ENCODE assay signal across 14 cellular contexts in the genomic region with DNA sequence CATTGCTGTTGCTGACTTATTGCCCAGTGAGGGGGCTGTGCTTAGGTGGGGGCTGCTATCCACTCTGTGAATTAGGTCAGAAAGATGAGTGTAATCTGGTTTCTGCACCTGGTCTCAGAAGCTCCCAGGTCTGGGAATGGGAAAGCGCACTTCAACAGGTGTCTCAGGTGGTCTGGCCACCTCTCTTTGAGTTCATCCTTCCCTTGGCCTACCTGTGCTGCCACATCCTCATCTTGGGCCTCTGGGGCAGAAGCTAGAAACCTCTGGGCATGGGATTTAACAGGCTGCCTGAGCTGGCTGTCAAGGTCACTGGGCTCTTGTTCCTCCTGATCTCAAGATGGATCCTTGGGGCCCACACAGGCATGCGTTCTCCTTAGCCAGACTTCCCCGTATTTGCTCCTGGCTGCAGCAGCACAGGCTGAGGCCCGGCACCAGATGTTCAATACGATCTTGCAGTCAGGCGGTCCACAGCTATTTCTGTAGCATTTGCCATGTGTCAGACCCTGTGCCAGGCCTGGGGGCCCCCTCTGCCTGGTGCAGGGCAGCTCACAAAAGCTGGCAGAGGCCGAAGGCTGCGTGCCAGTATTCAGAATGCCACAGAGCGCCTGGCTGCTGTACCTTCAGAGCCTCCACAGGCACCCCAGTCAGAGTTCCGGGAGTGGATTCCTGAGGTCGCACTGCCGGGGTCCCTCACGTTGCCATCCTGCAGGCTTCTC. TPM values are rescaled to one million over a fixed set of nuclear protein-coding genes. Genes with fewer than 3 reads are reported as not detected.
DNase-seq lines count a peak whose midpoint lies in the region; ATAC-seq and TF ChIP-seq lines count a peak whose summit lies in the region.
"Not testable (repeated sequence)": the region's sequence is repeated elsewhere in the genome, so short reads cannot be mapped to it uniquely, and the experiment has no call there.
"Had no signal": no experiment of that assay in that cellular context is flagged by ENCODE, and none has a peak within 500 bp of the region (broad histone marks: within the 10 kb centered on the region; RNA-seq: fewer than 3 reads in every experiment).

No MANE protein-coding gene starts in this region.

- H3K36me3 ChIP-seq in CD8-positive, alpha-beta memory T cell (ENCODE audit: insufficient read depth, low read length); MM.1S (replicated peaks; ENCODE audit: insufficient read depth, low read length); rectal smooth muscle tissue (ENCODE audit: control insufficient read depth, insufficient read depth, low read length); tibial artery: not testable (repeated sequence)

- DNase-seq in CD8-positive, alpha-beta memory T cell; MM.1S; activated CD4-positive, alpha-beta memory T cell treated with anti-CD3 and anti-CD28 coated beads for 36 hours; effector memory CD8-positive, alpha-beta T cell; tibial artery: not testable (repeated sequence)
- DNase-seq in islet precursor cell, result peak; percentile 13

- not testable (repeated sequence) for H3K9me2 ChIP-seq in MM.1S (replicated peaks; ENCODE audit: insufficient read depth, low read length)

- not testable (repeated sequence) for H3K9me3 Mint-ChIP-seq in CD8-positive, alpha-beta memory T cell; activated CD4-positive, alpha-beta memory T cell treated with anti-CD3 and anti-CD28 coated beads for 36 hours; activated naive CD8-positive, alpha-beta T cell (ENCODE audit: low read depth); effector memory CD8-positive, alpha-beta T cell

- not testable (repeated sequence) for H2AFZ ChIP-seq in MM.1S (ENCODE audit: low read length)

- H3K27ac ChIP-seq in CD8-positive, alpha-beta memory T cell (ENCODE audit: low read depth, low read length), result peak overlapping the region; percentile 78
- H3K27ac ChIP-seq in MM.1S (ENCODE audit: low read length) (peak overlapping the region; percentile 87), rectal smooth muscle tissue (ENCODE audit: low read depth, low read length) (peak overlapping the region; percentile 49), tibial artery (peak overlapping the region; percentile 37 to 51)

- intact Hi-C loops in activated CD4-positive, alpha-beta memory T cell treated with anti-CD3 and anti-CD28 coated beads for 36 hours (cut with micrococcal nuclease), result loop anchor here (1.0 kb wide), 1 partner anchor 13 kb away; no protein-coding TSS in a partner anchor
- intact Hi-C loops in tibial artery (cut with DNase I; ENCODE audit: low total_unique reads), result not testable (repeated sequence)

- H3K9ac ChIP-seq in MM.1S (ENCODE audit: low read length), result peak overlapping the region; percentile 64; the same call in 1 of the 2 replicates
- H3K9ac ChIP-seq in rectal smooth muscle tissue (ENCODE audit: low read length), result not testable (repeated sequence)

- H3K4me1 Mint-ChIP-seq in CD8-positive, alpha-beta memory T cell, result peaks cover 18 to 47% (median 33%) of the 10 kb centered on the region in 3 donors
- peaks cover 34% of the 10 kb centered on the region for H3K4me1 Mint-ChIP-seq in activated CD4-positive, alpha-beta memory T cell treated with anti-CD3 and anti-CD28 coated beads for 36 hours (ENCODE audit: low read depth)
- peaks cover 30% of the 10 kb centered on the region for H3K4me1 Mint-ChIP-seq in activated naive CD8-positive, alpha-beta T cell (ENCODE audit: low read depth)
- H3K4me1 Mint-ChIP-seq in effector memory CD8-positive, alpha-beta T cell (ENCODE audit: low read depth in 2 of 2), result peaks cover 14 to 17% of the 10 kb centered on the region in 2 donors

- H3K4me1 ChIP-seq in CD8-positive, alpha-beta memory T cell (ENCODE audit: insufficient read depth, low read length), result peaks cover 37% of the 10 kb centered on the region
- not testable (repeated sequence) for H3K4me1 ChIP-seq in MM.1S (ENCODE audit: low read length); rectal smooth muscle tissue (ENCODE audit: control insufficient read depth, insufficient read depth, low read length); tibial artery

- ATAC-seq in effector memory CD8-positive, alpha-beta T cell (replicated peaks), result not testable (repeated sequence)

- CTCF ChIA-PET in CD8-positive, alpha-beta memory T cell (lab: Charles Lee), result interaction anchor here (1.1 to 1.4 kb wide), 5 partner anchors 13 to 16 kb away, joined by 3 to 11 read pairs (median 4); a partner anchor contains a TSS
- CTCF ChIA-PET in activated CD4-positive, alpha-beta memory T cell treated with anti-CD3 and anti-CD28 coated beads for 36 hours (lab: Charles Lee), result interaction anchor here (0.8 to 1.1 kb wide), 3 partner anchors 14 to 22 kb away, joined by 3 to 5 read pairs (median 3); no protein-coding TSS in a partner anchor

- H3F3A ChIP-seq in MM.1S (ENCODE audit: insufficient read depth, low read length), result not testable (repeated sequence)

- H3K9me3 ChIP-seq in CD8-positive, alpha-beta memory T cell (ENCODE audit: low read length); MM.1S (replicated peaks; ENCODE audit: insufficient read depth, low read length); tibial artery: not testable (repeated sequence)

- not testable (repeated sequence) for H3K79me2 ChIP-seq in MM.1S (ENCODE audit: low read length)

- not testable (repeated sequence) for H3K27me3 ChIP-seq in CD8-positive, alpha-beta memory T cell (ENCODE audit: insufficient read depth, low read length, poor library complexity, severe bottlenecking); MM.1S (replicated peaks; ENCODE audit: insufficient read depth, low read length); rectal smooth muscle tissue (ENCODE audit: control insufficient read depth, insufficient read depth, low read length); tibial artery

- H3K27ac Mint-ChIP-seq in CD8-positive, alpha-beta memory T cell, result peak overlapping the region; percentile 92 to 99 (median 96)
- peak overlapping the region; percentile 69 for H3K27ac Mint-ChIP-seq in activated CD4-positive, alpha-beta memory T cell treated with anti-CD3 and anti-CD28 coated beads for 36 hours
- H3K27ac Mint-ChIP-seq in activated naive CD8-positive, alpha-beta T cell, result peak overlapping the region; percentile 41
- H3K27ac Mint-ChIP-seq in effector memory CD8-positive, alpha-beta T cell, result peak overlapping the region; percentile 93 to 98

- not testable (repeated sequence) for H3K4me3 ChIP-seq in CD8-positive, alpha-beta memory T cell (ENCODE audit: low read length); MM.1S (ENCODE audit: low read length); rectal smooth muscle tissue (ENCODE audit: low read length); tibial artery

- TF ChIP-seq CTCF in MM.1S (IDR thresholded peaks at IDR 0.05; ENCODE audit: low read length); tibial artery (IDR thresholded peaks at IDR 0.05): not testable (repeated sequence)

- peak overlapping the region; percentile 19; the same call in 1 of the 2 replicates for H3K4me2 ChIP-seq in MM.1S (ENCODE audit: low read depth, low read length)

- POLR2A ChIA-PET in CD8-positive, alpha-beta memory T cell (lab: Charles Lee), result interaction anchor here (1.1 kb wide), 2 partner anchors 13 to 14 kb away, joined by 5 to 7 read pairs; a partner anchor contains a TSS
- POLR2A ChIA-PET in activated CD4-positive, alpha-beta memory T cell treated with anti-CD3 and anti-CD28 coated beads for 36 hours (lab: Charles Lee), result interaction anchor here (1.1 kb wide), 1 partner anchor 22 kb away, joined by 5 read pairs; a partner anchor contains a TSS

- not testable (repeated sequence) for H3K36me3 Mint-ChIP-seq in CD8-positive, alpha-beta memory T cell; activated CD4-positive, alpha-beta memory T cell treated with anti-CD3 and anti-CD28 coated beads for 36 hours; activated naive CD8-positive, alpha-beta T cell
- peaks cover 23% of the 10 kb centered on the region for H3K36me3 Mint-ChIP-seq in effector memory CD8-positive, alpha-beta T cell (ENCODE audit: insufficient read depth)

- peak overlapping the region in 3 of 7 donors; percentile 49 to 70 (median 63) for H3K4me3 Mint-ChIP-seq in CD8-positive, alpha-beta memory T cell
- H3K4me3 Mint-ChIP-seq in activated CD4-positive, alpha-beta memory T cell treated with anti-CD3 and anti-CD28 coated beads for 36 hours; activated naive CD8-positive, alpha-beta T cell: not testable (repeated sequence)
- H3K4me3 Mint-ChIP-seq in effector memory CD8-positive, alpha-beta T cell, result peak overlapping the region; percentile 67 to 73

- H4K20me1 ChIP-seq in MM.1S (ENCODE audit: insufficient read depth, low read length), result not testable (repeated sequence)

- not testable (repeated sequence) for H3K27me3 Mint-ChIP-seq in CD8-positive, alpha-beta memory T cell; activated CD4-positive, alpha-beta memory T cell treated with anti-CD3 and anti-CD28 coated beads for 36 hours; activated naive CD8-positive, alpha-beta T cell; effector memory CD8-positive, alpha-beta T cell

RNA-seq across cellular contexts. Expression of a gene that starts 14.3 kb away (rescaled TPM):
- 10 to 100 TPM; 33.4 to 35.3 TPM for total RNA-seq in CD8-positive, alpha-beta memory T cell
- 19.9 TPM for polyA plus RNA-seq in CD8-positive, alpha-beta memory T cell
- 10 to 100 TPM; 22.1 to 24.7 TPM for total RNA-seq in activated CD4-positive, alpha-beta memory T cell treated with anti-CD3 and anti-CD28 coated beads for 36 hours

RNA-seq across cellular contexts. Expression of a gene that starts 21.4 kb away (rescaled TPM):
- total RNA-seq in CD8-positive, alpha-beta memory T cell, result 10 to 100 TPM; 84.6 to 86.0 TPM
- polyA plus RNA-seq in CD8-positive, alpha-beta memory T cell, result 145 TPM
- total RNA-seq in activated CD4-positive, alpha-beta memory T cell treated with anti-CD3 and anti-CD28 coated beads for 36 hours, result 10 to 100 TPM; 71.6 to 72.2 TPM

RNA-seq across cellular contexts. Expression of a gene that starts 23.2 kb away (rescaled TPM):
- total RNA-seq in CD8-positive, alpha-beta memory T cell, result not detected
- polyA plus RNA-seq in CD8-positive, alpha-beta memory T cell, result not detected
- not detected for total RNA-seq in activated CD4-positive, alpha-beta memory T cell treated with anti-CD3 and anti-CD28 coated beads for 36 hours
- total RNA-seq: foreskin keratinocyte, hepatocyte, lower leg skin, M059J, mucosa of gallbladder, renal cortical epithelial cell had no signal
- polyA plus RNA-seq: foreskin keratinocyte, hepatocyte had no signal

Comparison
In these comparisons a context has a peak if more than half of its experiments do, and no peak if none do; other contexts are left out.
1. H3K27ac Mint-ChIP-seq: peak in every context shown above with its lines; median percentile 96 in CD8-positive, alpha-beta memory T cell; 96 in effector memory CD8-positive, alpha-beta T cell; 69 in activated CD4-positive, alpha-beta memory T cell treated with anti-CD3 and anti-CD28 coated beads for 36 hours; 41 in activated naive CD8-positive, alpha-beta T cell.